In genomic region chr11:131957891-131958290, GRCh38 we compare ENCODE assay signal across 1 cellular context.
TF ChIP-seq lines count a peak whose summit lies in the region.

No MANE protein-coding gene starts in this region.

TF ChIP-seq in HEK293, 187 proteins besides CTCF, POLR2A, EP300 and RAD21 (continued from another document and continues in another):
- TF ChIP-seq ZNF777 (tag by site-specific recombination; IDR thresholded peaks at IDR 0.05; ENCODE audit: borderline replicate concordance) = no peak
- peak; percentile 41; the same call in 1 of the 2 replicates for TF ChIP-seq GLIS1 (tag by site-specific recombination; IDR thresholded peaks at IDR 0.05)
- peak; percentile 82; the same call in 1 of the 2 replicates for TF ChIP-seq HOXD13 (CRISPR knock-in tag; IDR thresholded peaks at IDR 0.05; ENCODE audit: borderline replicate concordance)
- no peak for TF ChIP-seq ZNF692 (tag by site-specific recombination; IDR thresholded peaks at IDR 0.05)
- no peak for TF ChIP-seq ZNF585B (tag by site-specific recombination; IDR thresholded peaks at IDR 0.05)
- TF ChIP-seq YY2 (tag by site-specific recombination; IDR thresholded peaks at IDR 0.05) = no peak
- TF ChIP-seq KLF10 (tag by site-specific recombination; IDR thresholded peaks at IDR 0.05) = peak; percentile 44; the same call in 1 of the 2 replicates
- peak; percentile 62; the same call in 1 of the 2 replicates for TF ChIP-seq ZNF488 (tag by site-specific recombination; IDR thresholded peaks at IDR 0.05)
- TF ChIP-seq ZNF600 (tag by site-specific recombination; IDR thresholded peaks at IDR 0.05) = no peak
- TF ChIP-seq ZBTB17 (tag by site-specific recombination; IDR thresholded peaks at IDR 0.05) = no peak
- TF ChIP-seq ZNF433 (tag by site-specific recombination; IDR thresholded peaks at IDR 0.05; ENCODE audit: low read depth) = no peak
- TF ChIP-seq SP2 (tag by site-specific recombination; IDR thresholded peaks at IDR 0.05) = no peak
- no peak for TF ChIP-seq ZNF26 (tag by site-specific recombination; IDR thresholded peaks at IDR 0.05)
- TF ChIP-seq ZBTB11 (tag by site-specific recombination; conservative IDR thresholded peaks at IDR 0.05; ENCODE audit: low read depth) = no peak
- TF ChIP-seq PRDM2 (tag by site-specific recombination; IDR thresholded peaks at IDR 0.05; ENCODE audit: borderline replicate concordance) = no peak
- no peak for TF ChIP-seq ZNF398 (tag by site-specific recombination; IDR thresholded peaks at IDR 0.05)
- TF ChIP-seq ZNF510 (tag by site-specific recombination; IDR thresholded peaks at IDR 0.05; ENCODE audit: insufficient replicate concordance) = no peak
- no peak for TF ChIP-seq ZNF501 (tag by site-specific recombination; IDR thresholded peaks at IDR 0.05)
- no peak for TF ChIP-seq ZNF555 (tag by site-specific recombination; conservative IDR thresholded peaks at IDR 0.05)
- no peak for TF ChIP-seq ZNF155 (tag by site-specific recombination; IDR thresholded peaks at IDR 0.05)
- TF ChIP-seq ZNF16 (tag by site-specific recombination; IDR thresholded peaks at IDR 0.05; ENCODE audit: low read depth) = no peak
- TF ChIP-seq ZBTB6 (tag by site-specific recombination; IDR thresholded peaks at IDR 0.05) = no peak
- no peak for TF ChIP-seq ZNF416 (tag by site-specific recombination; IDR thresholded peaks at IDR 0.05)
- TF ChIP-seq BCL11B (tag by site-specific recombination; IDR thresholded peaks at IDR 0.05; ENCODE audit: low read depth) = no peak
- TF ChIP-seq PRDM10 (tag by site-specific recombination; IDR thresholded peaks at IDR 0.05) = no peak
- TF ChIP-seq ZNF426 (tag by site-specific recombination; IDR thresholded peaks at IDR 0.05) = no peak
- TF ChIP-seq MYNN (tag by site-specific recombination; IDR thresholded peaks at IDR 0.05; ENCODE audit: borderline replicate concordance) = no peak
- no peak for TF ChIP-seq ZNF544 (tag by site-specific recombination; IDR thresholded peaks at IDR 0.05)
- TF ChIP-seq ZNF701 (tag by site-specific recombination; IDR thresholded peaks at IDR 0.05) = no peak
- TF ChIP-seq PBX3 (CRISPR knock-in tag; IDR thresholded peaks at IDR 0.05) = no peak
- no peak for TF ChIP-seq ZNF776 (tag by site-specific recombination; IDR thresholded peaks at IDR 0.05; ENCODE audit: borderline replicate concordance)
- no peak for TF ChIP-seq ZFHX2 (tag by site-specific recombination; conservative IDR thresholded peaks at IDR 0.05)
- TF ChIP-seq ZNF76 (tag by site-specific recombination; IDR thresholded peaks at IDR 0.05; ENCODE audit: borderline replicate concordance, low read depth) = no peak
- no peak for TF ChIP-seq ZNF223 (tag by site-specific recombination; IDR thresholded peaks at IDR 0.05)
- TF ChIP-seq PRDM1 (tag by site-specific recombination; IDR thresholded peaks at IDR 0.05) = no peak
- no peak for TF ChIP-seq ZNF843 (tag by site-specific recombination; IDR thresholded peaks at IDR 0.05)
